8 cellular contexts compared by ENCODE assay signal in the genomic region with DNA sequence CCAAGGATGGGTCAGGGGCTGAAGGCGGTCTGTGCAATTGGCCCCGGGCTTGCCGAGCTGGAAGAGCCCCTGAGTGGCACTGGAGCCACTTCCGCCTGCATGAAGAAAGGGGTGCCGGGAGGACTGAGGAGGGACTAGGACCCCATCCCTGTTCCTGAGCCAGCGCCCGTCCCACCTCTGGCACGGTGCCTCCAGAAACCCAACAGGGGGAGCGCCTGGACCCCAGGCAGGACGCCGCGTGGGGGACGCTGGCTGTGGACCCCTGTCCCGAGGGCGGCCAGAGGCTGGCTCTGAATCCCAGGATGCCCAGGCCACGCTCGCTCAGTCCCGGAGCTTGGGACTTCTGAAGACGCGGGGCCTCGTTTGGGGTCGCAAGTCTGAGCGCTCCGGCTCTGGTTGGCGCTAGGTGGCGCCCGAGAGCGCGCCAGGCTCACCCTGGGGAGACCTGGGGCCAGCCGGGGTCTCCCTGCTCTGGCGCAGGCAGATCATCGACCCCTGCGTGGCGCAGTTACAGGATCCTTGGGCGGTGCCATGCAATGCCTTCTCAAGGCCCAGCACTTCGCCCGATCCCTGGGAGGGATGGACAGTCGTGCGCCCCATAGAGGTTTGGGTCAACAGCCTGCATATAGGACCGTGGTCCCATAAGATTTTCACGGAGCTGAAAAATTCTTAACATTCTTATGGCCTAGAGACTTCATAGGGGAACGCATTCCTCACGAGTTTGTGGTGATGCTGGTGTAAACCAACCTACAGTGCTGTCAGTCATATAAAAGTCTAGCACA. TPM values are rescaled to one million over a fixed set of nuclear protein-coding genes. Genes with fewer than 3 reads are reported as not detected.
DNase-seq lines count a peak whose midpoint lies in the region; ATAC-seq and TF ChIP-seq lines count a peak whose summit lies in the region.

No MANE protein-coding gene starts in this region.

- H3K36me3 Mint-ChIP-seq in chondrocyte (ENCODE audit: low read depth) = peaks cover 5% of the 10 kb centered on the region

- no peak overlapping the region for H3K27ac ChIP-seq in left lung

- H3K27me3 Mint-ChIP-seq in chondrocyte (ENCODE audit: low read depth) = no peaks in the 10 kb centered on the region

- H3K27ac Mint-ChIP-seq in chondrocyte (ENCODE audit: unreplicated experiment) = peak overlapping the region; percentile 79

- peaks cover 0 to 7% of the 10 kb centered on the region in 2 donors for H3K27me3 ChIP-seq in left lung

- in situ Hi-C loops in G401 (cut with HindIII; ENCODE audit: low sequenced_read_pairs) = no loop called here

- H3K36me3 ChIP-seq in left lung = no peaks in the 10 kb centered on the region

- H3K4me3 ChIP-seq in left lung = peak overlapping the region; percentile 31 to 47

- peaks cover 9 to 10% of the 10 kb centered on the region in 2 donors for H3K4me1 ChIP-seq in left lung

- DNase-seq in G401 (ENCODE audit: low spot score) = peak; percentile 38
- peak; percentile 90 for DNase-seq in M059J (ENCODE audit: low read depth)
- peak; percentile 54 for DNase-seq in activated CD4-positive, alpha-beta T cell treated with anti-CD3 and anti-CD28 coated beads for 1 hour
- DNase-seq in chondrocyte (ENCODE audit: low spot score) = no peak
- peak in 1 of 2 donors; percentile 92 for DNase-seq in left lung
- peak; percentile 49 to 70 for DNase-seq in stimulated activated CD4-positive, alpha-beta T cell treated with anti-CD3 and anti-CD28 coated beads, Interleukin-4, amount 100 ng/mL, for 4 hours
- no peak for DNase-seq in globus pallidus (ENCODE audit: low spot score)

- peak overlapping the region; percentile 19 for H3K4me3 Mint-ChIP-seq in chondrocyte (ENCODE audit: unreplicated experiment)

- TF ChIP-seq CTCF in chondrocyte (IDR thresholded peaks at IDR 0.05) (peak; percentile 99), left lung (IDR thresholded peaks at IDR 0.05) (peak; percentile 88 to 93)

- peak; percentile 96 for ATAC-seq in left lung
- no peak for ATAC-seq in GM18502 (IDR thresholded peaks at IDR 0.05; ENCODE audit: poor library complexity, unreplicated experiment)

- H3K9me3 Mint-ChIP-seq in chondrocyte (ENCODE audit: low read depth) = no peaks in the 10 kb centered on the region

- intact Hi-C loops in left lung (cut with DNase I) = no loop called here

- H3K9me3 ChIP-seq in left lung = no peaks in the 10 kb centered on the region

- H3K4me1 Mint-ChIP-seq in chondrocyte (ENCODE audit: low read depth) = peaks cover 17% of the 10 kb centered on the region

RNA-seq across cellular contexts. Expression of a gene that starts 58.5 kb away (rescaled TPM):
- total RNA-seq in G401 (2014; rRNA removed; shearing (Covaris generic)) = 6.2 and 8.6 TPM in 2 replicates
- total RNA-seq in M059J (2014; rRNA removed; shearing (Covaris generic)) = 7.9 and 14.8 TPM in 2 replicates
- 59.2 to 64.0 TPM (median 60.7 TPM) in 3 replicates for total RNA-seq in chondrocyte
- total RNA-seq in left lung = 10 to 100 TPM; 48.3 to 63.7 TPM

Comparison
In these comparisons a context has a peak if more than half of its experiments do, and no peak if none do; other contexts are left out.
1. DNase-seq: peak in G401 (single experiment), M059J (single experiment), activated CD4-positive, alpha-beta T cell treated with anti-CD3 and anti-CD28 coated beads for 1 hour (single experiment) and stimulated activated CD4-positive, alpha-beta T cell treated with anti-CD3 and anti-CD28 coated beads, Interleukin-4, amount 100 ng/mL, for 4 hours (2 of 2); none in chondrocyte (single experiment) and globus pallidus (single experiment).